23 cellular contexts compared by ENCODE assay signal in genomic region chr11:123608371-123608770, GRCh38. TPM values are rescaled to one million over a fixed set of nuclear protein-coding genes. Genes with fewer than 3 reads are reported as not detected.
DNase-seq lines count a peak whose midpoint lies in the region; ATAC-seq and TF ChIP-seq lines count a peak whose summit lies in the region.
"Had no signal": no experiment of that assay in that cellular context is flagged by ENCODE, and none has a peak within 500 bp of the region (broad histone marks: within the 10 kb centered on the region; RNA-seq: fewer than 3 reads in every experiment).

No MANE protein-coding gene starts in this region.

- peaks cover 2% of the 10 kb centered on the region for H3K27me3 Mint-ChIP-seq in nephron progenitor cell (ENCODE audit: low read depth, poor library complexity)
- H3K27me3 Mint-ChIP-seq: B cell; CD4-positive, alpha-beta T cell; CD8-positive, alpha-beta memory T cell had no signal

- intact Hi-C loops in left ventricle myocardium superior (cut with micrococcal nuclease) (no loop called here), left ventricle myocardium inferior (cut with micrococcal nuclease) (no loop called here), mucosa of descending colon (cut with DNase I, micrococcal nuclease) (no loop called here)

- H3K4me1 Mint-ChIP-seq in nephron progenitor cell = no peaks in the 10 kb centered on the region
- H3K4me1 Mint-ChIP-seq: B cell; CD8-positive, alpha-beta memory T cell had no signal

- ATAC-seq in left ventricle myocardium superior (peak; percentile 33), mucosa of descending colon (no peak)
- ATAC-seq: A549, GM12878 had no signal

- no peaks in the 10 kb centered on the region for H3K9me3 Mint-ChIP-seq in nephron progenitor cell
- H3K9me3 Mint-ChIP-seq: CD4-positive, alpha-beta T cell; CD8-positive, alpha-beta memory T cell had no signal

- no peak overlapping the region for H3K27ac ChIP-seq in left ventricle myocardium inferior (replicated peaks)
- H3K27ac ChIP-seq: 22Rv1; A549; BLaER1 treated with 17β-estradiol and CSF1 and Interleukin-3, amounts not matched to agents 10 nM and 100 nM; C4-2B had no signal

- H3K36me3 ChIP-seq in left ventricle myocardium inferior (peaks cover 34% of the 10 kb centered on the region), mucosa of descending colon (ENCODE audit: low read depth) (no peaks in the 10 kb centered on the region)

- H3K4me1 ChIP-seq in left ventricle myocardium inferior = peaks cover 26% of the 10 kb centered on the region
- no peaks in the 10 kb centered on the region for H3K4me1 ChIP-seq in mucosa of descending colon (ENCODE audit: low read depth)
- H3K4me1 ChIP-seq: A549 had no signal

- H3K4me3 ChIP-seq in left ventricle myocardium inferior (no peak overlapping the region), mucosa of descending colon (no peak overlapping the region)
- H3K4me3 ChIP-seq: A549; BLaER1 treated with 17β-estradiol and CSF1 and Interleukin-3, amounts not matched to agents 10 nM and 100 nM; GM12878 had no signal

- peak; percentile 9 for DNase-seq in DMS53 (lab: John Stamatoyannopoulos, UW)
- DNase-seq in DMS53 treated with DMSO at 0.1 percent for 48 hours (lab: John Stamatoyannopoulos, UW; ENCODE audit: unreplicated experiment) = no peak
- DNase-seq in left ventricle myocardium superior = no peak
- DNase-seq in left ventricle myocardium inferior = no peak
- DNase-seq in nephron progenitor cell = no peak
- no peak for DNase-seq in mucosa of descending colon
- DNase-seq: AML-193; CD4-positive, alpha-beta T cell; CD8-positive, alpha-beta memory T cell; COR-L47; DMS 273 treated with DMSO at 0.1 percent for 48 hours; DMS153; DMS79; DND-41; EL; GDM1 had no signal

- peak overlapping the region; percentile 22 for H3K27ac Mint-ChIP-seq in nephron progenitor cell
- H3K27ac Mint-ChIP-seq: B cell; CD4-positive, alpha-beta T cell had no signal

- H3K36me3 Mint-ChIP-seq in nephron progenitor cell (ENCODE audit: low read depth) = peaks cover 58% of the 10 kb centered on the region

- H3K4me3 Mint-ChIP-seq in nephron progenitor cell = no peak overlapping the region
- H3K4me3 Mint-ChIP-seq: B cell; CD4-positive, alpha-beta T cell; CD8-positive, alpha-beta memory T cell had no signal

- H3K9me3 ChIP-seq in left ventricle myocardium inferior (replicated peaks) (no peaks in the 10 kb centered on the region), mucosa of descending colon (no peaks in the 10 kb centered on the region)
- H3K9me3 ChIP-seq: A549; BLaER1 treated with 17β-estradiol and CSF1 and Interleukin-3, amounts not matched to agents 10 nM and 100 nM had no signal

- TF ChIP-seq CTCF in left ventricle myocardium inferior (IDR thresholded peaks at IDR 0.05; ENCODE audit: borderline replicate concordance) = no peak
- TF ChIP-seq CTCF in nephron progenitor cell (IDR thresholded peaks at IDR 0.05) = no peak
- no peak for TF ChIP-seq CTCF in mucosa of descending colon (IDR thresholded peaks at IDR 0.05)

- H3K27me3 ChIP-seq in left ventricle myocardium inferior (ENCODE audit: low read depth) = no peaks in the 10 kb centered on the region
- H3K27me3 ChIP-seq: BLaER1 treated with 17β-estradiol and CSF1 and Interleukin-3, amounts not matched to agents 10 nM and 100 nM had no signal

RNA-seq across cellular contexts. Expression of gene SCN3B, which starts 46.1 kb away (rescaled TPM):
- total RNA-seq in left ventricle myocardium superior = 1.7 TPM
- total RNA-seq in left ventricle myocardium inferior = 1.9 TPM
- 1 to 10 TPM in 2 of 3 donors, under 1 TPM in 1; 0.29 to 2.6 (median 2.0) TPM for total RNA-seq in mucosa of descending colon
- total RNA-seq: B cell; CD4-positive, alpha-beta T cell; CD8-positive, alpha-beta memory T cell; G401; GM12878 had no signal
